In genomic region chr19:38729653-38730469, GRCh38 we compare ENCODE assay signal across 8 cellular contexts. TPM values are rescaled to one million over a fixed set of nuclear protein-coding genes. Genes with fewer than 3 reads are reported as not detected.
DNase-seq lines count a peak whose midpoint lies in the region; ATAC-seq and TF ChIP-seq lines count a peak whose summit lies in the region.

No MANE protein-coding gene starts in this region.

- H3K9me3 Mint-ChIP-seq in CD4-positive, CD25-positive, alpha-beta regulatory T cell, result no peaks in the 10 kb centered on the region

- CTCF ChIA-PET in HEK293T (lab: Yijun Ruan, JAX), result interaction anchor here (1.1 kb wide), 1 partner anchor 322 kb away, joined by 3 read pairs; no protein-coding TSS in a partner anchor

- H3K27ac Mint-ChIP-seq in CD4-positive, CD25-positive, alpha-beta regulatory T cell, result peak overlapping the region in 1 of 3 donors; percentile 76

- H3K27me3 ChIP-seq in CD4-positive, CD25-positive, alpha-beta regulatory T cell (ENCODE audit: control insufficient read depth, insufficient read depth, low read length), result no peaks in the 10 kb centered on the region
- H3K27me3 ChIP-seq in gastrocnemius medialis, result no peaks in the 10 kb centered on the region

- peaks cover 37% of the 10 kb centered on the region for H3K36me3 ChIP-seq in CD4-positive, CD25-positive, alpha-beta regulatory T cell (ENCODE audit: control insufficient read depth, insufficient read depth, low read length)
- peaks cover 4 to 59% of the 10 kb centered on the region in 2 donors for H3K36me3 ChIP-seq in gastrocnemius medialis

- POLR2A ChIA-PET in HEK293T (lab: Yijun Ruan, JAX), result no interaction called here

- H3K4me1 Mint-ChIP-seq in CD4-positive, CD25-positive, alpha-beta regulatory T cell, result peaks cover 0 to 34% (median 20%) of the 10 kb centered on the region in 4 donors

- peak overlapping the region in 1 of 4 donors; percentile 19 for H3K4me3 Mint-ChIP-seq in CD4-positive, CD25-positive, alpha-beta regulatory T cell

- in situ Hi-C loops in gastrocnemius medialis (cut with MboI; ENCODE audit: low sequenced_read_pairs in 4 of 4), result loop anchor here in 2 of 4 donors (25.0 kb wide), 1 partner anchor 182 kb away; the partner anchor contains the start of gene CCER2 (in 2 of the 2)

- intact Hi-C loops in gastrocnemius medialis (cut with DNase I; ENCODE audit: low total_unique reads), result loop anchor here (5.0 kb wide), 1 partner anchor 83 kb away; the partner anchor contains the start of gene ACTN4

- no peak for TF ChIP-seq POLR2A in gastrocnemius medialis (IDR thresholded peaks at IDR 0.05)

- H3K27ac ChIP-seq in CD4-positive, CD25-positive, alpha-beta regulatory T cell (ENCODE audit: insufficient read depth, low read length, poor library complexity, severe bottlenecking), result peak overlapping the region; percentile 41
- peak overlapping the region; percentile 25 to 54 (median 40) for H3K27ac ChIP-seq in gastrocnemius medialis

- H3K36me3 Mint-ChIP-seq in CD4-positive, CD25-positive, alpha-beta regulatory T cell, result peaks cover 3% of the 10 kb centered on the region

- no peaks in the 10 kb centered on the region for H3K27me3 Mint-ChIP-seq in CD4-positive, CD25-positive, alpha-beta regulatory T cell

- peaks cover 17% of the 10 kb centered on the region for H3K4me1 ChIP-seq in CD4-positive, CD25-positive, alpha-beta regulatory T cell (ENCODE audit: control insufficient read depth, insufficient read depth, low read length, poor library complexity, severe bottlenecking)
- H3K4me1 ChIP-seq in gastrocnemius medialis, result peaks cover 7 to 8% of the 10 kb centered on the region in 2 donors

- peak; percentile 55 to 59 for ATAC-seq in CD4-positive, CD25-positive, alpha-beta regulatory T cell (ENCODE audit: low read depth in 2 of 2)
- ATAC-seq in gastrocnemius medialis, result peak in 1 of 2 donors; percentile 45
- ATAC-seq in HG03521 (IDR thresholded peaks at IDR 0.05; ENCODE audit: unreplicated experiment), result no peak

- peak; percentile 71 to 89 (median 76) for TF ChIP-seq CTCF in gastrocnemius medialis (IDR thresholded peaks at IDR 0.05 in 4 of 5, conservative IDR thresholded peaks at IDR 0.05 in 1 of 5)

- H3K4me3 ChIP-seq in CD4-positive, CD25-positive, alpha-beta regulatory T cell (ENCODE audit: low read depth, low read length), result no peak overlapping the region
- no peak overlapping the region for H3K4me3 ChIP-seq in gastrocnemius medialis

- no peaks in the 10 kb centered on the region for H3K9me3 ChIP-seq in CD4-positive, CD25-positive, alpha-beta regulatory T cell (ENCODE audit: control insufficient read depth in 2 of 2, low read length in 2 of 2)
- no peaks in the 10 kb centered on the region for H3K9me3 ChIP-seq in gastrocnemius medialis

- DNase-seq in CD4-positive, CD25-positive, alpha-beta regulatory T cell, result peak; percentile 55 to 76 (median 71)
- DNase-seq in HEK293T (ENCODE audit: extremely low spot score) (peak; percentile 63), RKO (ENCODE audit: low spot score) (peak; percentile 62), germinal center (ENCODE audit: low spot score) (peak; percentile 75), gastrocnemius medialis (peak in 1 of 2 donors; percentile 58), cerebellar nuclear complex (lab: John Stamatoyannopoulos, UW) (no peak)
- DNase-seq in activated T-helper 9 cell treated with anti-CD3 and anti-CD28 coated beads, Interleukin-2, amount 50 U/mL, for 16 hours (ENCODE audit: low read depth), result peak; percentile 65

TF ChIP-seq in HEK293T, 16 proteins besides CTCF, POLR2A, EP300 and RAD21:
- no peak for TF ChIP-seq L3MBTL2 (conservative IDR thresholded peaks at IDR 0.05)
- TF ChIP-seq SUZ12 (IDR thresholded peaks at IDR 0.05), result no peak
- TF ChIP-seq FOXK2 (IDR thresholded peaks at IDR 0.05), result no peak
- TF ChIP-seq HDGF (IDR thresholded peaks at IDR 0.05; ENCODE audit: borderline replicate concordance), result no peak
- no peak for TF ChIP-seq BHLHE40 (IDR thresholded peaks at IDR 0.05; ENCODE audit: borderline replicate concordance)
- no peak for TF ChIP-seq CTBP1 (IDR thresholded peaks at IDR 0.05; ENCODE audit: borderline replicate concordance)
- no peak for TF ChIP-seq FOXM1 (IDR thresholded peaks at IDR 0.05; ENCODE audit: borderline replicate concordance)
- TF ChIP-seq LEF1 (IDR thresholded peaks at IDR 0.05; ENCODE audit: borderline replicate concordance), result no peak
- TF ChIP-seq SP1 (IDR thresholded peaks at IDR 0.05), result no peak
- no peak for TF ChIP-seq ELF4 (IDR thresholded peaks at IDR 0.05)

RNA-seq across cellular contexts. Expression of gene CAPN12, which starts 14.4 kb away (rescaled TPM):
- 6.1 TPM for total RNA-seq in CD4-positive, CD25-positive, alpha-beta regulatory T cell
- polyA plus RNA-seq in CD4-positive, CD25-positive, alpha-beta regulatory T cell, result 1 to 10 TPM; 1.0 to 2.6 (median 1.9) TPM
- under 1 TPM in 1 of 4 donors, not detected in 3; 0.42 TPM for total RNA-seq in gastrocnemius medialis

RNA-seq across cellular contexts. Expression of gene LGALS7, which starts 43.5 kb away (rescaled TPM):
- not detected for total RNA-seq in CD4-positive, CD25-positive, alpha-beta regulatory T cell
- not detected for polyA plus RNA-seq in CD4-positive, CD25-positive, alpha-beta regulatory T cell
- total RNA-seq in gastrocnemius medialis, result not detected

RNA-seq across cellular contexts. Expression of gene LGALS7B, which starts 59.1 kb away (rescaled TPM):
- total RNA-seq in CD4-positive, CD25-positive, alpha-beta regulatory T cell, result not detected
- not detected for polyA plus RNA-seq in CD4-positive, CD25-positive, alpha-beta regulatory T cell
- not detected for total RNA-seq in gastrocnemius medialis

Comparison
In these comparisons a context has a peak if more than half of its experiments do, and no peak if none do; other contexts are left out.
1. DNase-seq: peak in CD4-positive, CD25-positive, alpha-beta regulatory T cell (3 of 3), HEK293T (single experiment), RKO (single experiment), activated T-helper 9 cell treated with anti-CD3 and anti-CD28 coated beads, Interleukin-2, amount 50 U/mL, for 16 hours (single experiment) and germinal center (single experiment); none in cerebellar nuclear complex (0 of 2).